Comparison of ENCODE assay signal across 12 cellular contexts in genomic region chr1:52629021-52629643, GRCh38. TPM values are rescaled to one million over a fixed set of nuclear protein-coding genes. Genes with fewer than 3 reads are reported as not detected.
A peak's percentile ranks its signal among the peaks of the same experiment; 100 is the strongest.
DNase-seq lines count a peak whose midpoint lies in the region; ATAC-seq, FAIRE-seq and TF ChIP-seq lines count a peak whose summit lies in the region.
"Had no signal": no experiment of that assay in that cellular context is flagged by ENCODE, and none has a peak within 500 bp of the region (broad histone marks: within the 10 kb centered on the region; RNA-seq: fewer than 3 reads in every experiment).

No MANE protein-coding gene starts in this region.

- H3K9me3 ChIP-seq in SU-DHL-6 (ENCODE audit: insufficient read depth, low read length) (0 out of 2 replicates have a peak, but pooled peaks cover under 1% of the 10 kb centered on the region), skeletal muscle satellite cell (replicated peaks; ENCODE audit: low read length) (no peaks in the 10 kb centered on the region), GM23248 (ENCODE audit: low read depth) (no peaks in the 10 kb centered on the region)

- H3K4me1 ChIP-seq in skeletal muscle satellite cell (ENCODE audit: control insufficient read depth, insufficient read depth, low read length) (peaks cover 5% of the 10 kb centered on the region), GM23248 (ENCODE audit: insufficient read depth) (no peaks in the 10 kb centered on the region)

- H3K27ac Mint-ChIP-seq in immature natural killer cell = peak overlapping the region in 5 of 6 donors; percentile 45 to 71 (median 59)

- H3K4me2 ChIP-seq in SU-DHL-6 (ENCODE audit: low read depth, low read length, poor library complexity, severe bottlenecking) (peak overlapping the region; percentile 10), skeletal muscle satellite cell (ENCODE audit: low read length) (peak overlapping the region; percentile 18), GM23248 (ENCODE audit: unreplicated experiment) (no peak overlapping the region)

- peaks cover 3 to 5% (median 4%) of the 10 kb centered on the region in 3 donors for H3K36me3 Mint-ChIP-seq in immature natural killer cell

- in situ Hi-C loops in GM23248 (cut with MboI) = no loop called here

- ATAC-seq in HG03097 (IDR thresholded peaks at IDR 0.05; ENCODE audit: low FRiP score, unreplicated experiment) (no peak), HG03039 (IDR thresholded peaks at IDR 0.05; ENCODE audit: unreplicated experiment) (no peak)
- ATAC-seq: stimulated activated naive CD8-positive, alpha-beta T cell treated with anti-CD3 and anti-CD28 coated beads, Interleukin-15, Interleukin-2, amounts not matched to agents 100 U/mL and 50 U/mL, for 24 hours had no signal

- FAIRE-seq in GM12891 (lab: Jason Lieb, UNC) = peak; percentile 20
- FAIRE-seq: G401.6 had no signal

- no peaks in the 10 kb centered on the region for H3K36me3 ChIP-seq in SU-DHL-6 (ENCODE audit: low read length)
- no peaks in the 10 kb centered on the region for H3K36me3 ChIP-seq in skeletal muscle satellite cell (ENCODE audit: insufficient read depth, low read length)
- H3K36me3 ChIP-seq in GM23248 (ENCODE audit: low read depth) = no peaks in the 10 kb centered on the region

- H3K4me3 Mint-ChIP-seq in immature natural killer cell = peak overlapping the region in 2 of 5 donors; percentile 38 to 56

- H4K20me1 ChIP-seq in SU-DHL-6 (ENCODE audit: low read depth, low read length) (no peaks in the 10 kb centered on the region), GM23248 (ENCODE audit: insufficient read depth) (no peaks in the 10 kb centered on the region)

- 44 to 52% methylated on average over 11 to 12 of the region's 12 CpGs for WGBS in GM23248 (ENCODE audit: low coverage in 1 of 2, low lambda C conversion rate in 2 of 2, missing lambda C conversion rate in 2 of 2), 2 experiments

- TF ChIP-seq POLR2A in GM12891 (IDR thresholded peaks at IDR 0.05; ENCODE audit: low read depth, low read length) = no peak

- H2AFZ ChIP-seq in SU-DHL-6 (ENCODE audit: low read depth, low read length, severe bottlenecking) (no peak overlapping the region), GM23248 (no peak overlapping the region)

- peaks cover 2 to 15% (median 10%) of the 10 kb centered on the region in 3 donors for H3K27me3 Mint-ChIP-seq in immature natural killer cell (ENCODE audit: low read depth in 3 of 3)

- H3K4me3 ChIP-seq in SU-DHL-6 (ENCODE audit: insufficient read depth, low read length, poor library complexity, severe bottlenecking) (no peak overlapping the region), skeletal muscle satellite cell (ENCODE audit: low read length) (no peak overlapping the region), GM23248 (no peak overlapping the region)

- DNase-seq in GM12891 (ENCODE audit: insufficient read length, low spot score) (no peak), immature natural killer cell (no peak), DMS153 (lab: John Stamatoyannopoulos, UW) (no peak), GM23248 (no peak)
- DNase-seq: NCI-H2081; stimulated activated CD4-positive, alpha-beta T cell treated with anti-CD3 and anti-CD28 coated beads, Interleukin-12 subunit alpha, Interleukin-12 subunit beta, amount 100 ng/mL, for 4 hours; stimulated activated naive CD8-positive, alpha-beta T cell treated with anti-CD3 and anti-CD28 coated beads, Interleukin-15, Interleukin-2, amounts not matched to agents 100 U/mL and 50 U/mL, for 24 hours had no signal

- peaks cover 53 to 68% of the 10 kb centered on the region in 2 donors for H3K4me1 Mint-ChIP-seq in immature natural killer cell

- TF ChIP-seq CTCF in SU-DHL-6 (IDR thresholded peaks at IDR 0.05; ENCODE audit: insufficient read depth, low read length, poor library complexity, severe bottlenecking) = no peak

- H3F3A ChIP-seq in SU-DHL-6 (ENCODE audit: insufficient read depth) (peaks cover 16% of the 10 kb centered on the region; the same call in 1 of the 2 replicates), GM23248 (ENCODE audit: insufficient read depth) (no peaks in the 10 kb centered on the region)

- no peaks in the 10 kb centered on the region for H3K27me3 ChIP-seq in SU-DHL-6 (ENCODE audit: low read length)
- peaks cover 30% of the 10 kb centered on the region for H3K27me3 ChIP-seq in skeletal muscle satellite cell (ENCODE audit: control insufficient read depth, insufficient read depth, low read length)
- H3K27me3 ChIP-seq in GM23248 (replicated peaks; ENCODE audit: insufficient read depth) = peaks cover 12% of the 10 kb centered on the region

- H3K9me2 ChIP-seq in SU-DHL-6 (replicated peaks; ENCODE audit: insufficient read depth, low read length) (no peaks in the 10 kb centered on the region), GM23248 (ENCODE audit: insufficient read depth) (no peaks in the 10 kb centered on the region)

- H3K9me3 Mint-ChIP-seq in immature natural killer cell = no peaks in the 10 kb centered on the region

- H3K27ac ChIP-seq in SU-DHL-6 (ENCODE audit: low read depth, low read length) (peak overlapping the region; percentile 40), GM23248 (no peak overlapping the region)

- H3K9ac ChIP-seq in SU-DHL-6 (ENCODE audit: low read length) (peak overlapping the region; percentile 15; the same call in 1 of the 2 replicates), skeletal muscle satellite cell (ENCODE audit: low read depth, low read length) (no peak overlapping the region), GM23248 (no peak overlapping the region)

- H3K79me2 ChIP-seq in SU-DHL-6 (ENCODE audit: insufficient read depth, low read length) (peaks cover 85% of the 10 kb centered on the region), GM23248 (ENCODE audit: insufficient read depth) (no peaks in the 10 kb centered on the region)

TF ChIP-seq in GM12891, 5 proteins besides CTCF, POLR2A, EP300 and RAD21:
- TF ChIP-seq POU2F2 (IDR thresholded peaks at IDR 0.05; ENCODE audit: low read depth, low read length) = no peak
- no peak for TF ChIP-seq PAX5 (IDR thresholded peaks at IDR 0.05; ENCODE audit: insufficient read depth, low read length, severe bottlenecking)
- no peak for TF ChIP-seq POLR2AphosphoS5 (IDR thresholded peaks at IDR 0.05; ENCODE audit: low read depth, low read length)
- TF ChIP-seq TAF1 (IDR thresholded peaks at IDR 0.05; ENCODE audit: low read depth, low read length) = no peak
- TF ChIP-seq SPI1 (IDR thresholded peaks at IDR 0.05; ENCODE audit: low read depth, low read length) = no peak
TF ChIP-seq in GM12891: peak in this region for 0.

RNA-seq across cellular contexts. Expression of gene SHISAL2A, which starts 3.8 kb away (rescaled TPM):
- polyA plus RNA-seq in GM12891 (2012; ENCODE audit: low read depth, missing spikeins) = 0.86 TPM
- polyA plus RNA-seq in immature natural killer cell = 10 to 100 TPM in 1 of 3 donors, 1 to 10 TPM in 2; 5.0 to 12.8 (median 9.9) TPM
- total RNA-seq in skeletal muscle satellite cell (2012; rRNA removed) = not detected in 2 replicates
- not detected in 2 replicates for total RNA-seq in GM23248 (2014; rRNA removed; shearing (Covaris generic))
- not detected in 2 replicates for polyA plus RNA-seq in GM23248 (2016; fragmentation: Nextera tagmentation; extraction: Ambion mirVana)

RNA-seq across cellular contexts. Expression of gene GPX7, which starts 27.0 kb away (rescaled TPM):
- polyA plus RNA-seq in GM12891 (2012; ENCODE audit: low read depth, missing spikeins) = 20.4 TPM
- 10 to 100 TPM; 31.2 to 35.6 (median 31.9) TPM for polyA plus RNA-seq in immature natural killer cell
- total RNA-seq in skeletal muscle satellite cell (2012; rRNA removed) = 19.5 and 34.9 TPM in 2 replicates
- 38.7 and 44.7 TPM in 2 replicates for total RNA-seq in GM23248 (2014; rRNA removed; shearing (Covaris generic))
- polyA plus RNA-seq in GM23248 (2016; fragmentation: Nextera tagmentation; extraction: Ambion mirVana) = 36.1 and 39.7 TPM in 2 replicates
